ENCODE assay signal across 15 cellular contexts in the genomic region with DNA sequence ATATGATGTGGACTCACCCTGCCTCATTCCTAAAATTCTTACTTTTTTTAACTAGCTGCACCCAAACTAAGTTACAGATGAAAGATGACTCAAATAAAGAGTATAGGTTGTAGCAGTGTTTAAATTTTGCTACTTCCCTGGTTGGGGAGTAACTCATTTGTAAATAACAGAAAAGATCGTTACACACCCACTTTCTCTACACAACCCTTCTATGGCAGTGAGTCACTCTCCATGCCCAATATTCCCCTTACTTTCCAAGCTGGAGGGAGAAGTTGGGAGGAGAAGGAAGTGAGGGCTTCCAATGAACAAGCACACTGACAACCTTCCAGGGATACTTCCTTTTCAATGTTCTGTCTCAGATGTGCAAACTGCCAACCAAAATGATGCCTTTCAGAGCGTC. TPM values are rescaled to one million over a fixed set of nuclear protein-coding genes. Genes with fewer than 3 reads are reported as not detected.
DNase-seq lines count a peak whose midpoint lies in the region; ATAC-seq, FAIRE-seq and TF ChIP-seq lines count a peak whose summit lies in the region.
"Had no signal": no experiment of that assay in that cellular context is flagged by ENCODE, and none has a peak within 500 bp of the region (broad histone marks: within the 10 kb centered on the region; RNA-seq: fewer than 3 reads in every experiment).

No MANE protein-coding gene starts in this region.

- no peak overlapping the region for H3K9ac ChIP-seq in astrocyte (ENCODE audit: low read length)

- H3K27ac Mint-ChIP-seq in astrocyte (ENCODE audit: unreplicated experiment), result no peak overlapping the region
- H3K27ac Mint-ChIP-seq: activated naive CD4-positive, alpha-beta T cell treated with anti-CD3 and anti-CD28 coated beads, Interleukin-2, amount 50 U/mL, for 24 hours had no signal

- H3K27me3 ChIP-seq in astrocyte (ENCODE audit: insufficient read depth, low read length), result peaks cover 8% of the 10 kb centered on the region
- H3K27me3 ChIP-seq in left lung, result peaks cover 18 to 58% of the 10 kb centered on the region in 2 donors
- H3K27me3 ChIP-seq in upper lobe of left lung, result peaks cover 0 to 10% (median 0%) of the 10 kb centered on the region in 4 donors

- peaks cover 3% of the 10 kb centered on the region for H3K4me1 Mint-ChIP-seq in astrocyte (ENCODE audit: low read depth, unreplicated experiment)
- H3K4me1 Mint-ChIP-seq: activated naive CD4-positive, alpha-beta T cell treated with anti-CD3 and anti-CD28 coated beads, Interleukin-2, amount 50 U/mL, for 24 hours had no signal

- H3K4me3 ChIP-seq in astrocyte (ENCODE audit: insufficient read depth, low read depth, low read length) (no peak overlapping the region), left lung (peak overlapping the region; percentile 35 to 36), upper lobe of left lung (peak overlapping the region in 3 of 4 donors; percentile 49 to 55 (median 51))
- H3K4me3 ChIP-seq: coronary artery had no signal

- H3K4me2 ChIP-seq in astrocyte (ENCODE audit: low read length), result peak overlapping the region; percentile 89

- H3K4me3 Mint-ChIP-seq in astrocyte (ENCODE audit: unreplicated experiment), result peak overlapping the region; percentile 73
- H3K4me3 Mint-ChIP-seq: activated naive CD4-positive, alpha-beta T cell treated with anti-CD3 and anti-CD28 coated beads, Interleukin-2, amount 50 U/mL, for 24 hours had no signal

- H3K36me3 ChIP-seq in astrocyte (ENCODE audit: insufficient read depth, low read length), result no peaks in the 10 kb centered on the region
- no peaks in the 10 kb centered on the region for H3K36me3 ChIP-seq in left lung
- no peaks in the 10 kb centered on the region for H3K36me3 ChIP-seq in upper lobe of left lung

- WGBS in upper lobe of left lung, 2 donors, result 55 to 65% methylated on average over 2 of the region's 2 CpGs

- no peak overlapping the region for H2AFZ ChIP-seq in astrocyte (ENCODE audit: low read depth, low read length)

- H4K20me1 ChIP-seq in astrocyte (ENCODE audit: insufficient read depth, low read length), result no peaks in the 10 kb centered on the region

- no peaks in the 10 kb centered on the region for H3K9me3 ChIP-seq in astrocyte (ENCODE audit: insufficient read depth, low read depth, low read length)
- H3K9me3 ChIP-seq in left lung, result no peaks in the 10 kb centered on the region
- H3K9me3 ChIP-seq in upper lobe of left lung, result no peaks in the 10 kb centered on the region

- H3K27ac ChIP-seq in astrocyte (ENCODE audit: low read depth, low read length) (no peak overlapping the region), left lung (peak overlapping the region; percentile 81 to 87), upper lobe of left lung (peak overlapping the region in 1 of 4 donors; percentile 83)
- H3K27ac ChIP-seq: coronary artery had no signal

- intact Hi-C loops in left lung (cut with DNase I), result no loop called here

- DNase-seq in NCI-H510A treated with DMSO at 0.1 percent for 48 hours (lab: John Stamatoyannopoulos, UW) (peak; percentile 12), NCI-H510A (lab: John Stamatoyannopoulos, UW) (no peak), astrocyte (ENCODE audit: low read depth) (no peak), left lung (no peak), upper lobe of left lung (no peak), GM03348 (ENCODE audit: low spot score) (no peak), RPMI8226 (no peak)
- DNase-seq: stimulated activated CD4-positive, alpha-beta T cell treated with anti-CD3 and anti-CD28 coated beads, Interleukin-15, amount 100 ng/mL, for 24 hours; T-helper 2 cell had no signal

- no peaks in the 10 kb centered on the region for H3K79me2 ChIP-seq in astrocyte (ENCODE audit: insufficient read depth, low read length)

- H3K4me1 ChIP-seq in astrocyte (ENCODE audit: insufficient read depth, low read length) (peaks cover 11% of the 10 kb centered on the region), left lung (no peaks in the 10 kb centered on the region), upper lobe of left lung (peaks cover 0 to 15% (median 6%) of the 10 kb centered on the region in 4 donors)

- no peak for FAIRE-seq in astrocyte (lab: Jason Lieb, UNC)
- FAIRE-seq: GM18507 had no signal

- peaks cover 36% of the 10 kb centered on the region for H3K27me3 Mint-ChIP-seq in astrocyte (ENCODE audit: low read depth, unreplicated experiment)

- no peak for TF ChIP-seq CTCF in astrocyte (IDR thresholded peaks at IDR 0.05; ENCODE audit: insufficient read depth, low read depth, low read length)
- TF ChIP-seq CTCF in left lung (IDR thresholded peaks at IDR 0.05), result no peak
- TF ChIP-seq CTCF in upper lobe of left lung (IDR thresholded peaks at IDR 0.05), result no peak

- no peak for TF ChIP-seq EP300 in upper lobe of left lung (IDR thresholded peaks at IDR 0.05)

- no peak for TF ChIP-seq POLR2A in upper lobe of left lung (IDR thresholded peaks at IDR 0.05)

- H3K9me3 Mint-ChIP-seq in astrocyte (ENCODE audit: unreplicated experiment), result no peaks in the 10 kb centered on the region

- no peaks in the 10 kb centered on the region for H3K36me3 Mint-ChIP-seq in astrocyte (ENCODE audit: low read depth, unreplicated experiment)
- H3K36me3 Mint-ChIP-seq: activated naive CD4-positive, alpha-beta T cell treated with anti-CD3 and anti-CD28 coated beads, Interleukin-2, amount 50 U/mL, for 24 hours had no signal

- ATAC-seq in left lung (peak; percentile 2), upper lobe of left lung (ENCODE audit: low FRiP score in 2 of 2) (no peak), GM19467 (IDR thresholded peaks at IDR 0.05; ENCODE audit: unreplicated experiment) (no peak)
- ATAC-seq: HCT116 had no signal

RNA-seq across cellular contexts. Expression of a gene that starts 1.9 kb away (rescaled TPM):
- 0.72 and 0.91 TPM in 2 replicates for total RNA-seq in astrocyte
- total RNA-seq in left lung, result 10 to 100 TPM; 16.9 to 26.7 TPM
- 10 to 100 TPM; 14.5 to 90.0 (median 18.0) TPM for total RNA-seq in upper lobe of left lung
- total RNA-seq: activated CD8-positive, alpha-beta memory T cell treated with anti-CD3 and anti-CD28 coated beads for 36 hours had no signal
